1 cellular context compared by ENCODE assay signal in the genomic region with DNA sequence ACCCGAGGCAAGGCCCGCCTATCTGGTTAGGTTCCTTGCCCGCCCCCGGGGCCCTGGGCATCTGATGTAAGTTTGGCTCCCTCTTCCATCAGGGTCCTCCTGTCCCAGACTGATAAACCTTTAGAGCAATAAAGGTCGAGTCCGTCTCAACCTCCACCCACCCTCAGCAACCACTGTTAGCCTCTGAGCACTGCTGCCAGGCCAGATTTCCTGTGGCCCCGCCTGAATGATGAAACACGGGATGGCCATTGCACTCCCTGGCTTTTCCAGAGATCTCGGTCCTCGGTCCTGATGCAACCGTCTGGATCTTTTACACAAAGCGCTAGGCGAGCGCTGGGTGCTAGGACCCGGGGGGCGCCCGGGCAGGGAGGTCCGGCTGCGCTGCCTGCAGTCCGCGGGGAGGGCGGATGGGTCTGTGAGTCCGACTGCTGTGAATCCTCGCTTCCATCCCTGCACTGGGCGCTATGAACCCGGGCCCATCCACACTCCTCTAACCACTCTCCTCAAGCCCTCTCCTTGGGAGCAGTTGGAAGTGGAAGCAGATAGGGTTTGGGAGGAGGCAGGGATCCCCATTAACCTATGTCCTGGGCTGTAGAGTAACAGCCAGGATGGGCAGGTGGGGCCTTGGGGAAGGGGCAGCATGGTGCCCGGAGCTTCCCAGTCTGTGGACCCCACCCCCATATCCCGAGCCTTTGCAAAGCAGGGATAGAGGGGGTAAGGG.
A peak's percentile ranks its signal among the peaks of the same experiment; 100 is the strongest.
TF ChIP-seq lines count a peak whose summit lies in the region.

No MANE protein-coding gene starts in this region.

TF ChIP-seq in SK-N-SH, 30 proteins besides CTCF, POLR2A, EP300 and RAD21 (continued from another document):
- TF ChIP-seq, protein P1, sequence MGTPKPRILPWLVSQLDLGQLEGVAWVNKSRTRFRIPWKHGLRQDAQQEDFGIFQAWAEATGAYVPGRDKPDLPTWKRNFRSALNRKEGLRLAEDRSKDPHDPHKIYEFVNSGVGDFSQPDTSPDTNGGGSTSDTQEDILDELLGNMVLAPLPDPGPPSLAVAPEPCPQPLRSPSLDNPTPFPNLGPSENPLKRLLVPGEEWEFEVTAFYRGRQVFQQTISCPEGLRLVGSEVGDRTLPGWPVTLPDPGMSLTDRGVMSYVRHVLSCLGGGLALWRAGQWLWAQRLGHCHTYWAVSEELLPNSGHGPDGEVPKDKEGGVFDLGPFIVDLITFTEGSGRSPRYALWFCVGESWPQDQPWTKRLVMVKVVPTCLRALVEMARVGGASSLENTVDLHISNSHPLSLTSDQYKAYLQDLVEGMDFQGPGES (IDR thresholded peaks at IDR 0.05; ENCODE audit: low read depth, low read length), result no peak
- TF ChIP-seq SIN3A (IDR thresholded peaks at IDR 0.05; ENCODE audit: borderline replicate concordance, low read depth, low read length), result peak; percentile 65; the same call in 1 of the 2 replicates
- peak; percentile 45; the same call in 1 of the 2 replicates for TF ChIP-seq TCF12 (IDR thresholded peaks at IDR 0.05)
- TF ChIP-seq YY1 (IDR thresholded peaks at IDR 0.05; ENCODE audit: low read depth), result peak; percentile 59
